ENCODE assay signal across 9 cellular contexts in genomic region chr10:17216901-17217395, GRCh38. TPM values are rescaled to one million over a fixed set of nuclear protein-coding genes. Genes with fewer than 3 reads are reported as not detected.
DNase-seq lines count a peak whose midpoint lies in the region; ATAC-seq and TF ChIP-seq lines count a peak whose summit lies in the region.
"Had no signal": no experiment of that assay in that cellular context is flagged by ENCODE, and none has a peak within 500 bp of the region (broad histone marks: within the 10 kb centered on the region; RNA-seq: fewer than 3 reads in every experiment).

No MANE protein-coding gene starts in this region.

- no peaks in the 10 kb centered on the region for H3K9me3 ChIP-seq in right cardiac atrium (ENCODE audit: control insufficient read depth, low read length)

- H3K18ac ChIP-seq in mesendoderm (ENCODE audit: low read length) = peak overlapping the region; percentile 39

- H3K79me1 ChIP-seq in mesendoderm (ENCODE audit: low read length) = no peaks in the 10 kb centered on the region

- H3K36me3 ChIP-seq in mesendoderm (ENCODE audit: control insufficient read depth, insufficient read depth, low read length) = no peaks in the 10 kb centered on the region

- H2BK5ac ChIP-seq in mesendoderm (ENCODE audit: low read length) = no peak overlapping the region

- no peak overlapping the region for H3K4me2 ChIP-seq in mesendoderm (ENCODE audit: low read length)

- H3K27me3 ChIP-seq in right cardiac atrium (ENCODE audit: control insufficient read depth, insufficient read depth) = no peaks in the 10 kb centered on the region
- H3K27me3 ChIP-seq in mesendoderm (ENCODE audit: insufficient read depth, low read length, poor library complexity) = no peaks in the 10 kb centered on the region

- no peak for TF ChIP-seq CTCF in brain (conservative IDR thresholded peaks at IDR 0.05)

- intact Hi-C loops in right cardiac atrium (cut with DNase I) = no loop called here
- intact Hi-C loops in left cardiac atrium (cut with DNase I) = no loop called here

- no peak overlapping the region for H2AK5ac ChIP-seq in mesendoderm (ENCODE audit: low read length)

- peaks cover under 1% of the 10 kb centered on the region for H3K27me3 Mint-ChIP-seq in brain

- H3K4me3 Mint-ChIP-seq in brain = no peak overlapping the region

- H3K4me3 ChIP-seq in right cardiac atrium (ENCODE audit: low read length) (no peak overlapping the region), mesendoderm (ENCODE audit: low read length) (no peak overlapping the region)

- no peak for TF ChIP-seq POLR2A in erythroblast (IDR thresholded peaks at IDR 0.05; ENCODE audit: low read length)

- H3K27ac ChIP-seq in right cardiac atrium (ENCODE audit: low read length) (peak overlapping the region; percentile 96), mesendoderm (ENCODE audit: low read depth, low read length) (peak overlapping the region; percentile 12)

- H4K8ac ChIP-seq in mesendoderm (ENCODE audit: low read depth, low read length) = no peak overlapping the region

- no peak for DNase-seq in right cardiac atrium
- no peak for DNase-seq in left cardiac atrium
- no peak for DNase-seq in mesendoderm
- DNase-seq in iPS-NIHi11 (ENCODE audit: low spot score) = no peak
- no peak for DNase-seq in middle frontal gyrus (ENCODE audit: extremely low spot score, low spot score)
- no peak for DNase-seq in erythroblast (lab: John Stamatoyannopoulos, UW)
- DNase-seq: NCI-H2171 had no signal

- H2BK15ac ChIP-seq in mesendoderm (replicated peaks; ENCODE audit: low read depth) = no peak overlapping the region

- H3K27ac Mint-ChIP-seq in brain = peak overlapping the region in 3 of 5 experiments; percentile 26 to 90 (median 77)

- peaks cover 37% of the 10 kb centered on the region for H3K4me1 Mint-ChIP-seq in brain

- H4K5ac ChIP-seq in mesendoderm (ENCODE audit: low read length) = no peak overlapping the region

- ATAC-seq in right cardiac atrium (peak in 1 of 2 donors; percentile 20), left cardiac atrium (no peak), HG02623 (IDR thresholded peaks at IDR 0.05; ENCODE audit: unreplicated experiment) (no peak)

- H3K23ac ChIP-seq in mesendoderm (ENCODE audit: low read length) = no peak overlapping the region

- no peak overlapping the region for H3K4ac ChIP-seq in mesendoderm (ENCODE audit: low read depth, low read length)

- H3K79me2 ChIP-seq in mesendoderm (ENCODE audit: control insufficient read depth, insufficient read depth, low read length) = no peaks in the 10 kb centered on the region

- H3K4me1 ChIP-seq in right cardiac atrium (ENCODE audit: control insufficient read depth, insufficient read depth, low read length) = no peaks in the 10 kb centered on the region
- H3K4me1 ChIP-seq in mesendoderm (ENCODE audit: control insufficient read depth, low read depth, low read length) = peaks cover 4% of the 10 kb centered on the region

- no peak overlapping the region for H2BK120ac ChIP-seq in mesendoderm (ENCODE audit: low read depth, low read length)

- peak overlapping the region; percentile 67 for H3K56ac ChIP-seq in mesendoderm (ENCODE audit: low read length)

- H3K9ac ChIP-seq in mesendoderm (ENCODE audit: low read length) = no peak overlapping the region

- H3K9me3 Mint-ChIP-seq in brain = no peaks in the 10 kb centered on the region

- 83% methylated on average over 6 of the region's 6 CpGs for WGBS in right cardiac atrium
- WGBS in mesendoderm (ENCODE audit: extremely low coverage, insufficient coverage, low lambda C conversion rate) = no CpG with 5 or more reads among the region's 6 CpGs

- no peaks in the 10 kb centered on the region for H3K36me3 Mint-ChIP-seq in brain

RNA-seq across cellular contexts. Expression of gene VIM, which starts 11.1 kb away (rescaled TPM):
- total RNA-seq in right cardiac atrium = 100 to 1,000 TPM; 772 to 952 (median 847) TPM
- polyA plus RNA-seq in right cardiac atrium = 724 TPM
- 1,000 to 10,000 TPM in 1 of 2 donors, 100 to 1,000 TPM in 1; 934 to 1,097 TPM for total RNA-seq in left cardiac atrium
- 290 TPM for polyA plus RNA-seq in brain (ENCODE audit: insufficient read depth, low read depth, low replicate concordance)
- 253 TPM for polyA plus RNA-seq in mesendoderm (2013, experiment 1 of 2)
- polyA plus RNA-seq in mesendoderm (2013, experiment 2 of 2) = 277 TPM

RNA-seq across cellular contexts. Expression of gene TRDMT1, which starts 15.5 kb away (rescaled TPM):
- total RNA-seq in right cardiac atrium = 1 to 10 TPM; 4.5 to 6.9 (median 5.4) TPM
- polyA plus RNA-seq in right cardiac atrium = 2.1 TPM
- 1 to 10 TPM; 4.8 to 5.0 TPM for total RNA-seq in left cardiac atrium
- 3.0 TPM for polyA plus RNA-seq in brain (ENCODE audit: insufficient read depth, low read depth, low replicate concordance)
- 10.3 TPM for polyA plus RNA-seq in mesendoderm (2013, experiment 1 of 2)
- 11.6 TPM for polyA plus RNA-seq in mesendoderm (2013, experiment 2 of 2)
